1 cellular context compared by ENCODE assay signal in the genomic region with DNA sequence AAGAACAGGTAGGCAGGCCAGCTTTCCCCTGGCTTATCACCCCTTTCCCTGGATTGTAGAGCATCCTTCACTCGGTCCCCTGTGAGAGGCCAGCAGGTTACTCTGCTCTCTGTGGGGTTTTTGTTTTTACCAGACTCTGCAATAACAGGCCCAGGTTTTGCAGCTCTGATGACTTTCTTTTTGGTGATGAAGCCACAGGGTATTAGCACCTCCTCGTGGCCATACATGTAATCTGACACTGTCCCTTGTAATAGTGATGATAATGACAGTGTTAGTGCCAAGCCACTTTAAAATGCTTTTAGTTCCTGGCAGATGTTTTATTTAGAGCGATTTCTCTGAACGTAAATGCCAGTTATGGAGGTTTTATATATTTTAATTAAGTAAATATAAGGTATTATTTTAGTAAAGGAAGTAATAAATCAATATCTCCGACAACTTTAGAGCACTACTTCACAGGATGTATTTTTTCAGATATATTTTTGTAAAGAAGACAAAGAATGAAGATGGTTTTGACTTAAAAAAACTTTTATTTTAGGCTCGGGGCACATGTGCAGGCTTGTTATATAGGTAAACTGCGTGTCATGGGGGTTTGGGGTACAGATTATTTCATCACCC.
TF ChIP-seq lines count a peak whose summit lies in the region.

No MANE protein-coding gene starts in this region.

TF ChIP-seq in HepG2, 621 proteins besides CTCF, POLR2A, EP300 and RAD21 (continued from another document):
- TF ChIP-seq ZNF687 (CRISPR knock-in tag; IDR thresholded peaks at IDR 0.05) (no peak), ZNF766 (CRISPR knock-in tag; IDR thresholded peaks at IDR 0.05; ENCODE audit: borderline replicate concordance) (0 out of 2 replicates have a peak, but pooled peaks have one; percentile 47)
TF ChIP-seq in HepG2: peak in this region for 26.
